In genomic region chr22:37686002-37686982, GRCh38 we compare ENCODE assay signal across 8 cellular contexts. TPM values are rescaled to one million over a fixed set of nuclear protein-coding genes. Genes with fewer than 3 reads are reported as not detected.
A peak's percentile ranks its signal among the peaks of the same experiment; 100 is the strongest.
DNase-seq lines count a peak whose midpoint lies in the region; TF ChIP-seq lines count a peak whose summit lies in the region.

Gene NOL12, plus strand, starts transcription at chr22:37686343. Its CDS starts 50 bp downstream, at chr22:37686393.

- H3K27ac ChIP-seq in ovary (peak within 1 kb of the TSS; percentile 76 to 82), thyroid gland (peak within 1 kb of the TSS; percentile 61 to 68 (median 67))

- peak within 1 kb of the TSS; percentile 98 for H3K27ac Mint-ChIP-seq in activated naive CD8-positive, alpha-beta T cell
- peak within 1 kb of the TSS; percentile 93 for H3K27ac Mint-ChIP-seq in glutamatergic neuron (ENCODE audit: unreplicated experiment)

- H3K4me1 Mint-ChIP-seq in activated naive CD8-positive, alpha-beta T cell (ENCODE audit: low read depth), result peaks cover 20% of the 10 kb centered on the region
- peaks cover 6% of the 10 kb centered on the region for H3K4me1 Mint-ChIP-seq in glutamatergic neuron (ENCODE audit: low read depth, unreplicated experiment)

- TF ChIP-seq CTCF in glutamatergic neuron (IDR thresholded peaks at IDR 0.05; ENCODE audit: partially characterized antibody, unreplicated experiment) (no peak), ovary (IDR thresholded peaks at IDR 0.05) (peak in 1 of 3 donors; percentile 35), thyroid gland (IDR thresholded peaks at IDR 0.05) (peak in 1 of 6 experiments; percentile 19)

- peaks cover 2% of the 10 kb centered on the region; the same call in 1 of the 2 replicates for H3K4me1 ChIP-seq in HAP-1
- peaks cover 2% of the 10 kb centered on the region for H3K4me1 ChIP-seq in ovary (ENCODE audit: insufficient read depth)
- H3K4me1 ChIP-seq in thyroid gland, result peaks cover 13 to 16% of the 10 kb centered on the region in 2 donors

- no peak for TF ChIP-seq EP300 in ovary (IDR thresholded peaks at IDR 0.05)

- no peaks in the 10 kb centered on the region for H3K9me3 Mint-ChIP-seq in activated naive CD8-positive, alpha-beta T cell (ENCODE audit: low read depth)
- H3K9me3 Mint-ChIP-seq in glutamatergic neuron (ENCODE audit: unreplicated experiment), result peaks cover 3% of the 10 kb centered on the region

- H3K27me3 Mint-ChIP-seq in activated naive CD8-positive, alpha-beta T cell, result no peaks in the 10 kb centered on the region
- H3K27me3 Mint-ChIP-seq in glutamatergic neuron (ENCODE audit: unreplicated experiment), result peaks cover 3% of the 10 kb centered on the region

- H3K9me3 ChIP-seq in HAP-1, result no peaks in the 10 kb centered on the region
- no peaks in the 10 kb centered on the region for H3K9me3 ChIP-seq in ovary
- no peaks in the 10 kb centered on the region for H3K9me3 ChIP-seq in thyroid gland

- peak; percentile 94 for DNase-seq in ELF-1 (ENCODE audit: low read depth, low spot score)
- DNase-seq in HAP-1 (ENCODE audit: low spot score in 2 of 2), result peak; percentile 84 to 89
- peak; percentile 85 for DNase-seq in MV-4-11 (lab: John Stamatoyannopoulos, UW)
- peak; percentile 89 for DNase-seq in SKM-1 treated with dmso at 0.1 percent for 144 hours (lab: John Stamatoyannopoulos, UW; ENCODE audit: unreplicated experiment)
- DNase-seq in glutamatergic neuron, result peak; percentile 83
- peak; percentile 71 to 88 (median 79) for DNase-seq in ovary
- DNase-seq in thyroid gland, result peak; percentile 75 to 76

- intact Hi-C loops in ovary (cut with DNase I), result loop anchor here in 1 of 4 donors (10.0 kb wide), 1 partner anchor 89 kb away; no protein-coding TSS in a partner anchor
- intact Hi-C loops in thyroid gland (cut with DNase I), result loop anchor here (5.0 kb wide), 1 partner anchor 44 kb away; no protein-coding TSS in a partner anchor

- H3K4me3 Mint-ChIP-seq in activated naive CD8-positive, alpha-beta T cell, result peak within 1 kb of the TSS; percentile 94
- peak within 1 kb of the TSS; percentile 92 for H3K4me3 Mint-ChIP-seq in glutamatergic neuron (ENCODE audit: unreplicated experiment)

- peaks cover 27% of the 10 kb centered on the region for H3K36me3 ChIP-seq in HAP-1 (replicated peaks)
- H3K36me3 ChIP-seq in ovary, result no peaks in the 10 kb centered on the region
- peaks cover 12 to 19% of the 10 kb centered on the region in 2 donors for H3K36me3 ChIP-seq in thyroid gland

- TF ChIP-seq POLR2A in ovary (IDR thresholded peaks at IDR 0.05), result peak; percentile 57
- peak in 1 of 2 donors; percentile 43 for TF ChIP-seq POLR2A in thyroid gland (IDR thresholded peaks at IDR 0.05)

- peaks cover 9% of the 10 kb centered on the region for H3K36me3 Mint-ChIP-seq in activated naive CD8-positive, alpha-beta T cell
- H3K36me3 Mint-ChIP-seq in glutamatergic neuron (ENCODE audit: unreplicated experiment), result no peaks in the 10 kb centered on the region

- H3K4me3 ChIP-seq in HAP-1 (peak within 1 kb of the TSS; percentile 79), ovary (peak within 1 kb of the TSS; percentile 73), thyroid gland (replicated peaks in 1 of 3) (peak within 1 kb of the TSS; percentile 62 to 93 (median 90))

- no peaks in the 10 kb centered on the region for H3K27me3 ChIP-seq in HAP-1 (ENCODE audit: low read depth)
- H3K27me3 ChIP-seq in ovary, result no peaks in the 10 kb centered on the region
- no peaks in the 10 kb centered on the region for H3K27me3 ChIP-seq in thyroid gland

- WGBS in ovary, 3 donors, result 1% methylated on average over 62 of the region's 62 CpGs
- 2 to 3% methylated on average over 50 to 60 of the region's 62 CpGs for WGBS in thyroid gland, 2 donors

- in situ Hi-C loops in HAP-1 (cut with MboI; ENCODE audit: low sequenced_read_pairs), result no loop called here

RNA-seq across cellular contexts. Expression of gene NOL12, which starts in this region (rescaled TPM):
- 9.9 TPM for total RNA-seq in glutamatergic neuron (ENCODE audit: unreplicated experiment)
- 10 to 100 TPM; 11.9 to 36.0 (median 20.3) TPM for total RNA-seq in ovary
- 10 to 100 TPM in 1 of 2 donors, 1 to 10 TPM in 1; 7.6 to 19.3 TPM for polyA plus RNA-seq in ovary
- 10 to 100 TPM; 18.7 to 52.6 (median 47.6) TPM for total RNA-seq in thyroid gland

Comparison
In these comparisons a context has a peak if more than half of its experiments do, and no peak if none do; other contexts are left out.
1. Peak in every context shown above with its lines: DNase-seq, H3K4me3 ChIP-seq and H3K27ac ChIP-seq.